ENCODE assay signal across 24 cellular contexts in the genomic region with DNA sequence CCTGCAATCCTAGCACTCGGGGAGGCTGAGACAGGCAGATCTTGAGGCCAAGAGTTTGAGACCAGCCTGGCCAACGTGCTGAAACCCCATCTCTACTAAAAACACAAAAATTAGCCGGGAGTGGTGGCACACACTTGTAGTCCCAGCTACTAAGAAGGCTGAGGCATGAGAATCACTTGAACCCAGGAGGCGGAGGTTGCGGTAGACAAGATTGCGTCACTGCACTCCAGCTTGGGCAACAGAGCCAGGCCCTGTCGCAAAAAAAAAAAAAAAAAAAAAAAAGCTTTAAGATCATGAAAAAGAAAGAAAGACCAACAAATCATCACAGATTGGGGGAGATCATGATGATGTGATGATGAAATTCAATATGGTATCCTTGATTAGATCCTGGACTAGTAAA.
"Had no signal": no experiment of that assay in that cellular context is flagged by ENCODE, and none has a peak within 500 bp of the region (broad histone marks: within the 10 kb centered on the region; RNA-seq: fewer than 3 reads in every experiment).

No MANE protein-coding gene starts in this region.

- H3K9me3 ChIP-seq: MG63 had no signal

- H3K27me3 ChIP-seq: MG63 had no signal

- DNase-seq: activated CD4-positive, alpha-beta memory T cell treated with anti-CD3 and anti-CD28 coated beads for 36 hours; activated CD4-positive, alpha-beta T cell treated with anti-CD3 and anti-CD28 coated beads, Interleukin-2, amount 10 ng/mL, durations not matched to agents 7 days and 5 days; activated CD4-positive, CD25-positive, alpha-beta regulatory T cell; activated CD8-positive, alpha-beta memory T cell treated with anti-CD3 and anti-CD28 coated beads for 24 hours; activated gamma-delta T cell; activated naive CD4-positive, alpha-beta T cell treated with anti-CD3 and anti-CD28 coated beads for 36 hours; activated T-cell treated with anti-CD3 and anti-CD28 coated beads, Interleukin-2, amount 50 U/mL, for 48 hours; cerebellar nuclear complex; MG63; NCI-H1092 treated with DMSO at 0.1 percent for 48 hours; NCI-H1417 treated with DMSO at 0.1 percent for 48 hours; NCI-H1694 treated with DMSO at 0.1 percent for 48 hours; NCI-H2029 treated with DMSO at 0.1 percent for 48 hours; NCI-H345; NCI-H510A; NCI-H526 treated with DMSO at 0.1 percent for 48 hours; NCI-H82; PC-3; SHP77; T-cell; T-helper 2 cell; T1000 had no signal

- H3K4me3 ChIP-seq: MG63 had no signal

- H3K27ac ChIP-seq: VCaP had no signal

- H3K36me3 ChIP-seq: MG63 had no signal

- ATAC-seq: activated T-helper 17 cell treated with anti-CD3 and anti-CD28 coated beads, Interleukin-2, amount 50 U/mL, for 72 hours; PC-3; T-cell had no signal
